1 cellular context compared by ENCODE assay signal in genomic region chr2:144350151-144350802, GRCh38.
TF ChIP-seq lines count a peak whose summit lies in the region.

No MANE protein-coding gene starts in this region.

TF ChIP-seq in K562, 482 proteins besides CTCF, POLR2A, EP300 and RAD21 (continued from another document and continues in another):
- no peak for TF ChIP-seq U2AF1 (optimal IDR thresholded peaks at IDR 0.05; ENCODE audit: low read depth, low read length)
- no peak for TF ChIP-seq ZNF583 (CRISPR knock-in tag; IDR thresholded peaks at IDR 0.05)
- no peak for TF ChIP-seq ELK1 (CRISPR knock-in tag; IDR thresholded peaks at IDR 0.05)
- no peak for TF ChIP-seq ZNF143 (CRISPR knock-in tag; IDR thresholded peaks at IDR 0.05)
- TF ChIP-seq CCAR2 (IDR thresholded peaks at IDR 0.05; ENCODE audit: low read depth, low read length), result no peak
- TF ChIP-seq ZNF655 (CRISPR knock-in tag; IDR thresholded peaks at IDR 0.05), result no peak
- TF ChIP-seq C11orf30 (IDR thresholded peaks at IDR 0.05; ENCODE audit: low read depth), result peak; percentile 36
- TF ChIP-seq COPS2 (conservative IDR thresholded peaks at IDR 0.05), result no peak
- TF ChIP-seq ZFX (CRISPR knock-in tag; IDR thresholded peaks at IDR 0.05), result no peak
- TF ChIP-seq OTX1 (CRISPR knock-in tag; IDR thresholded peaks at IDR 0.05), result 0 out of 2 replicates have a peak, but pooled peaks have one; percentile 49
- TF ChIP-seq EWSR1 (IDR thresholded peaks at IDR 0.05; ENCODE audit: borderline replicate concordance, low read depth, partially characterized antibody), result no peak
- TF ChIP-seq CBFA2T3 (IDR thresholded peaks at IDR 0.05), result peak; percentile 72
- no peak for TF ChIP-seq E2F4 (CRISPR knock-in tag; IDR thresholded peaks at IDR 0.05; ENCODE audit: low read depth)
- no peak for TF ChIP-seq ELF4 (CRISPR knock-in tag; IDR thresholded peaks at IDR 0.05)
- TF ChIP-seq FOXA3 (CRISPR knock-in tag; conservative IDR thresholded peaks at IDR 0.05 in 1 of 2, IDR thresholded peaks at IDR 0.05 in 1 of 2), result no peak
- no peak for TF ChIP-seq FUS (optimal IDR thresholded peaks at IDR 0.05; ENCODE audit: low read depth, low read length)
- no peak for TF ChIP-seq ZNF407 (IDR thresholded peaks at IDR 0.05; ENCODE audit: low read depth)
- no peak for TF ChIP-seq ZNF3 (CRISPR knock-in tag; IDR thresholded peaks at IDR 0.05)
- TF ChIP-seq NFE2L1 (tag; IDR thresholded peaks at IDR 0.05; ENCODE audit: borderline replicate concordance, low read depth), result no peak
- no peak for TF ChIP-seq MGA (IDR thresholded peaks at IDR 0.05)
- TF ChIP-seq ZNF436 (CRISPR knock-in tag; IDR thresholded peaks at IDR 0.05), result no peak
- no peak for TF ChIP-seq MAFK (IDR thresholded peaks at IDR 0.05; ENCODE audit: low read length)
- no peak for TF ChIP-seq FOXK2 (conservative IDR thresholded peaks at IDR 0.05 in 1 of 2, IDR thresholded peaks at IDR 0.05 in 1 of 2; ENCODE audit: low read depth in 2 of 2)
- no peak for TF ChIP-seq BCL6 (CRISPR knock-in tag; IDR thresholded peaks at IDR 0.05)
- TF ChIP-seq TAF1 (IDR thresholded peaks at IDR 0.05; ENCODE audit: control insufficient read depth, extremely low read depth, insufficient read depth, low read length, severe bottlenecking), result no peak
- no peak for TF ChIP-seq GTF2B (IDR thresholded peaks at IDR 0.05; ENCODE audit: extremely low read depth, insufficient read length)
- no peak for TF ChIP-seq JUN (IDR thresholded peaks at IDR 0.05; ENCODE audit: borderline replicate concordance, low read depth, low read length)
- TF ChIP-seq JUN (CRISPR knock-in tag; IDR thresholded peaks at IDR 0.05; ENCODE audit: borderline replicate concordance), result no peak
- peak; percentile 76 for TF ChIP-seq DPF2 (IDR thresholded peaks at IDR 0.05)
- TF ChIP-seq POLR3A (IDR thresholded peaks at IDR 0.05; ENCODE audit: borderline replicate concordance, extremely low read depth, insufficient read depth, insufficient read length), result no peak
- TF ChIP-seq PCBP2 (IDR thresholded peaks at IDR 0.05; ENCODE audit: low read depth, low read length, poor library complexity, severe bottlenecking), result no peak
- TF ChIP-seq ARID1B (IDR thresholded peaks at IDR 0.05), result peak; percentile 78
- no peak for TF ChIP-seq ZNF263 (CRISPR knock-in tag; IDR thresholded peaks at IDR 0.05; ENCODE audit: borderline replicate concordance)
- TF ChIP-seq KLF10 (CRISPR knock-in tag; IDR thresholded peaks at IDR 0.05), result no peak
- no peak for TF ChIP-seq CBX1 (IDR thresholded peaks at IDR 0.05; ENCODE audit: low read depth)
- no peak for TF ChIP-seq ZNF41 (CRISPR knock-in tag; conservative IDR thresholded peaks at IDR 0.05)
- no peak for TF ChIP-seq ZNF444 (CRISPR knock-in tag; IDR thresholded peaks at IDR 0.05)
- TF ChIP-seq HNRNPL (IDR thresholded peaks at IDR 0.05; ENCODE audit: low read depth, low read length), result no peak
